ENCODE assay signal across 1 cellular context in genomic region chr17:29195465-29196081, GRCh38.
TF ChIP-seq lines count a peak whose summit lies in the region.

No MANE protein-coding gene starts in this region.

TF ChIP-seq in WTC11, 78 proteins besides CTCF, POLR2A, EP300 and RAD21 (continued from another document):
- TF ChIP-seq ZNF532 (CRISPR knock-in tag; IDR thresholded peaks at IDR 0.05; ENCODE audit: borderline replicate concordance), result no peak
- TF ChIP-seq ZNF425 (CRISPR knock-in tag; conservative IDR thresholded peaks at IDR 0.05), result no peak
- TF ChIP-seq IRF2 (CRISPR knock-in tag; IDR thresholded peaks at IDR 0.05; ENCODE audit: borderline replicate concordance, low read depth), result no peak
- no peak for TF ChIP-seq JAZF1 (CRISPR knock-in tag; IDR thresholded peaks at IDR 0.05)
- no peak for TF ChIP-seq PRRX2 (CRISPR knock-in tag; IDR thresholded peaks at IDR 0.05)
- TF ChIP-seq E2F5 (CRISPR knock-in tag; IDR thresholded peaks at IDR 0.05), result no peak
- TF ChIP-seq ZNF281 (CRISPR knock-in tag; IDR thresholded peaks at IDR 0.05), result no peak
- no peak for TF ChIP-seq ZNF219 (CRISPR knock-in tag; IDR thresholded peaks at IDR 0.05; ENCODE audit: borderline replicate concordance)
- TF ChIP-seq ETV6 (CRISPR knock-in tag; IDR thresholded peaks at IDR 0.05), result no peak
- no peak for TF ChIP-seq OVOL2 (CRISPR knock-in tag; IDR thresholded peaks at IDR 0.05; ENCODE audit: borderline replicate concordance)
TF ChIP-seq in WTC11: peak in this region for 0.
